Comparison of ENCODE assay signal across 8 cellular contexts in genomic region chr19:10290439-10290875, GRCh38. TPM values are rescaled to one million over a fixed set of nuclear protein-coding genes. Genes with fewer than 3 reads are reported as not detected.
A peak's percentile ranks its signal among the peaks of the same experiment; 100 is the strongest.
DNase-seq lines count a peak whose midpoint lies in the region; ATAC-seq, FAIRE-seq and TF ChIP-seq lines count a peak whose summit lies in the region.

No MANE protein-coding gene starts in this region.

- no peak overlapping the region for H2AFZ ChIP-seq in osteoblast (ENCODE audit: low read length)

- H4K20me1 ChIP-seq in osteoblast (ENCODE audit: insufficient read depth, low read length): peaks cover 5% of the 10 kb centered on the region

- H3K9me3 ChIP-seq in ES-I3 (ENCODE audit: control insufficient read depth, insufficient read depth, low read length) (no peaks in the 10 kb centered on the region), osteoblast (ENCODE audit: low read depth, low read length) (no peaks in the 10 kb centered on the region)

- no peaks in the 10 kb centered on the region for H3K79me2 ChIP-seq in osteoblast (ENCODE audit: insufficient read depth, low read length)

- H3K4me3 ChIP-seq in coronary artery (peak overlapping the region; percentile 73), osteoblast (ENCODE audit: insufficient read depth, low read length) (peak overlapping the region; percentile 56)

- peak; percentile 4 for DNase-seq in NCI-H2171 (lab: John Stamatoyannopoulos, UW)
- no peak for DNase-seq in coronary artery (ENCODE audit: low spot score)
- peak; percentile 78 for DNase-seq in osteoblast (ENCODE audit: insufficient read length, low spot score, missing footprints)
- no peak for DNase-seq in GM19238 (ENCODE audit: insufficient read length, low spot score)
- no peak for DNase-seq in RCC 7860 (ENCODE audit: low spot score)

- peaks cover 80% of the 10 kb centered on the region for H3K27me3 ChIP-seq in osteoblast (ENCODE audit: insufficient read depth, low read length)

- H3K36me3 ChIP-seq in ES-I3 (ENCODE audit: insufficient read depth, low read length) (no peaks in the 10 kb centered on the region), osteoblast (ENCODE audit: insufficient read depth, low read length) (no peaks in the 10 kb centered on the region)

- FAIRE-seq in RCC 7860 (lab: Jason Lieb, UNC): no peak

- H3K9ac ChIP-seq in ES-I3 (ENCODE audit: low read depth, low read length): peak overlapping the region; percentile 59; the same call in 1 of the 2 replicates

- H3K4me1 ChIP-seq in ES-I3 (ENCODE audit: insufficient read depth, low read length): no peaks in the 10 kb centered on the region; the same call in 1 of the 2 replicates
- peaks cover 15% of the 10 kb centered on the region for H3K4me1 ChIP-seq in osteoblast (ENCODE audit: insufficient read depth, low read length)

- ATAC-seq in HG03196 (IDR thresholded peaks at IDR 0.05; ENCODE audit: unreplicated experiment) (no peak), GM21515 (IDR thresholded peaks at IDR 0.05; ENCODE audit: unreplicated experiment) (no peak)

- H3K4me2 ChIP-seq in osteoblast (ENCODE audit: insufficient read depth, low read length): peak overlapping the region; percentile 77

- H3K27ac ChIP-seq in coronary artery (no peak overlapping the region), osteoblast (ENCODE audit: low read depth, low read length) (no peak overlapping the region)

- TF ChIP-seq CTCF in coronary artery (IDR thresholded peaks at IDR 0.05): no peak
- TF ChIP-seq CTCF in osteoblast (IDR thresholded peaks at IDR 0.05; ENCODE audit: extremely low read depth, low read depth, low read length): no peak

RNA-seq across cellular contexts. Expression of gene ICAM5, which starts 0.7 kb away (rescaled TPM):
- total RNA-seq in osteoblast: under 0.01 TPM in 1 of 2 replicates, not detected in the other

RNA-seq across cellular contexts. Expression of gene ICAM4, which starts 3.7 kb away (rescaled TPM):
- under 0.01 and 0.29 TPM in 2 replicates for total RNA-seq in osteoblast

RNA-seq across cellular contexts. Expression of gene ZGLP1, which starts 19.2 kb away (rescaled TPM):
- 0.59 and 0.72 TPM in 2 replicates for total RNA-seq in osteoblast

RNA-seq across cellular contexts. Expression of gene ICAM1, which starts 19.5 kb away (rescaled TPM):
- 25.6 and 35.5 TPM in 2 replicates for total RNA-seq in osteoblast

RNA-seq across cellular contexts. Expression of gene FDX2, which starts 25.4 kb away (rescaled TPM):
- 14.7 and 17.7 TPM in 2 replicates for total RNA-seq in osteoblast

Comparison
In these comparisons a context has a peak if more than half of its experiments do, and no peak if none do; other contexts are left out.
1. DNase-seq: peak in NCI-H2171 (single experiment) and osteoblast (single experiment); none in coronary artery (single experiment), GM19238 (single experiment) and RCC 7860 (single experiment).